In the genomic region with DNA sequence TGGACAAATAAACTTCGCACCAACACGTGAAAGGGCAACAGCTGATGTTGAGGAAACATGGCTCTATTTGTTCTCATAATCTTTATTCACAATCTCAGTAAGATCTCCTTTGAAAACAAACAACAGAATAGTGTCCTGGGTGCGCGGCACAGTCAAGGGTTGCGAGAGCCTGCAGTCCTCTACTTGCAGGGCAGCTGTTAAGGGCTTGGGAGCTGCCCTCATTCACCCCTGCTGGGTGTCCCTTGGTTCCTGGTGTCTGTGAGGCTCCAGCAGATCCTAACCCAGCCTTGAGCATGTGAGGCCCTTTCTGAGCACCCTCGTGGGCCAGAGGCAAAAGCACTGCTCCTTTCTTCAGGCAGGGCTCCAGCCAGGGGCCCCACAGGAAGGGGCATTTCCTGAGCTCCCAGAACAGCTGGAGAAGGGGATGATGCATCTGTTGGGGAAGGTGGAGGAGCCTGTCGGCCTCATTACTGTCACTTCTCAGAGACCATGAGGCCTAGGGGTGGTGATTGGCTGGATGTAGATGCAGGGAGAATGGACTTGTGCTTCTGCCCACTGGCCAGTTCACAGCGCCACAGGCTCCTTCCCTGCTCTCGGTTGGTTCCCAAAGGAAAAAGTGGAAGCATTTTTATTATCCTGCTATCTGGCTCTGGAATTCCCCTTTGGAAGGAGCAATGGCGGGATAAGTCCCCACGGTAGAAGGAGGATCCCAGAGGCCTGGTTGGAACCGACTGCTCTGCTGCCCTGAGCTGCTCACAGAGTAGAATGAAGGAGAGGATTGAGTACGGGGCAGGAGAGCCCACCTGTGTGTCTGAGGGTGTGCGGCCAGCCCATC, we compare ENCODE assay signal across 2 cellular contexts.
TF ChIP-seq lines count a peak whose summit lies in the region.

No MANE protein-coding gene starts in this region.

TF ChIP-seq in SK-N-SH, 30 proteins besides CTCF, POLR2A, EP300 and RAD21 (continued from another document):
- TF ChIP-seq, protein P1, sequence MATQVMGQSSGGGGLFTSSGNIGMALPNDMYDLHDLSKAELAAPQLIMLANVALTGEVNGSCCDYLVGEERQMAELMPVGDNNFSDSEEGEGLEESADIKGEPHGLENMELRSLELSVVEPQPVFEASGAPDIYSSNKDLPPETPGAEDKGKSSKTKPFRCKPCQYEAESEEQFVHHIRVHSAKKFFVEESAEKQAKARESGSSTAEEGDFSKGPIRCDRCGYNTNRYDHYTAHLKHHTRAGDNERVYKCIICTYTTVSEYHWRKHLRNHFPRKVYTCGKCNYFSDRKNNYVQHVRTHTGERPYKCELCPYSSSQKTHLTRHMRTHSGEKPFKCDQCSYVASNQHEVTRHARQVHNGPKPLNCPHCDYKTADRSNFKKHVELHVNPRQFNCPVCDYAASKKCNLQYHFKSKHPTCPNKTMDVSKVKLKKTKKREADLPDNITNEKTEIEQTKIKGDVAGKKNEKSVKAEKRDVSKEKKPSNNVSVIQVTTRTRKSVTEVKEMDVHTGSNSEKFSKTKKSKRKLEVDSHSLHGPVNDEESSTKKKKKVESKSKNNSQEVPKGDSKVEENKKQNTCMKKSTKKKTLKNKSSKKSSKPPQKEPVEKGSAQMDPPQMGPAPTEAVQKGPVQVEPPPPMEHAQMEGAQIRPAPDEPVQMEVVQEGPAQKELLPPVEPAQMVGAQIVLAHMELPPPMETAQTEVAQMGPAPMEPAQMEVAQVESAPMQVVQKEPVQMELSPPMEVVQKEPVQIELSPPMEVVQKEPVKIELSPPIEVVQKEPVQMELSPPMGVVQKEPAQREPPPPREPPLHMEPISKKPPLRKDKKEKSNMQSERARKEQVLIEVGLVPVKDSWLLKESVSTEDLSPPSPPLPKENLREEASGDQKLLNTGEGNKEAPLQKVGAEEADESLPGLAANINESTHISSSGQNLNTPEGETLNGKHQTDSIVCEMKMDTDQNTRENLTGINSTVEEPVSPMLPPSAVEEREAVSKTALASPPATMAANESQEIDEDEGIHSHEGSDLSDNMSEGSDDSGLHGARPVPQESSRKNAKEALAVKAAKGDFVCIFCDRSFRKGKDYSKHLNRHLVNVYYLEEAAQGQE (IDR thresholded peaks at IDR 0.05; ENCODE audit: low read depth, low read length): no peak
- TF ChIP-seq EZH2phosphoT487 (IDR thresholded peaks at IDR 0.05; ENCODE audit: borderline replicate concordance, low read depth) (no peak), JUND (IDR thresholded peaks at IDR 0.05) (no peak), SIN3A (IDR thresholded peaks at IDR 0.05; ENCODE audit: borderline replicate concordance, low read depth, low read length) (no peak), POLR2AphosphoS5 (IDR thresholded peaks at IDR 0.05; ENCODE audit: low read depth, low read length) (no peak), GATA2 (CRISPR knock-in tag; IDR thresholded peaks at IDR 0.05) (no peak), USF1 (IDR thresholded peaks at IDR 0.05; ENCODE audit: borderline replicate concordance, low read depth) (no peak)

TF ChIP-seq in SK-N-SH treated with all-trans-retinoic acid at 6 μM for 48 hours, 23 proteins besides CTCF, POLR2A, EP300 and RAD21 (continued from another document):
- TF ChIP-seq POU6F1 (CRISPR knock-in tag; IDR thresholded peaks at IDR 0.05; ENCODE audit: borderline replicate concordance, low read depth): no peak
- TF ChIP-seq ZNF70 (CRISPR knock-in tag; IDR thresholded peaks at IDR 0.05): no peak
- TF ChIP-seq, protein P2, sequence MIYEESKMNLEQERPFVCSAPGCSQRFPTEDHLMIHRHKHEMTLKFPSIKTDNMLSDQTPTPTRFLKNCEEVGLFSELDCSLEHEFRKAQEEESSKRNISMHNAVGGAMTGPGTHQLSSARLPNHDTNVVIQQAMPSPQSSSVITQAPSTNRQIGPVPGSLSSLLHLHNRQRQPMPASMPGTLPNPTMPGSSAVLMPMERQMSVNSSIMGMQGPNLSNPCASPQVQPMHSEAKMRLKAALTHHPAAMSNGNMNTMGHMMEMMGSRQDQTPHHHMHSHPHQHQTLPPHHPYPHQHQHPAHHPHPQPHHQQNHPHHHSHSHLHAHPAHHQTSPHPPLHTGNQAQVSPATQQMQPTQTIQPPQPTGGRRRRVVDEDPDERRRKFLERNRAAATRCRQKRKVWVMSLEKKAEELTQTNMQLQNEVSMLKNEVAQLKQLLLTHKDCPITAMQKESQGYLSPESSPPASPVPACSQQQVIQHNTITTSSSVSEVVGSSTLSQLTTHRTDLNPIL (CRISPR knock-in tag; IDR thresholded peaks at IDR 0.05; ENCODE audit: low read depth): no peak
- no peak for TF ChIP-seq ISL1 (CRISPR knock-in tag; IDR thresholded peaks at IDR 0.05)
- no peak for TF ChIP-seq CSRNP3 (CRISPR knock-in tag; IDR thresholded peaks at IDR 0.05)
- TF ChIP-seq CSDC2 (CRISPR knock-in tag; IDR thresholded peaks at IDR 0.05): no peak
- no peak for TF ChIP-seq SNAI2 (CRISPR knock-in tag; IDR thresholded peaks at IDR 0.05)
- no peak for TF ChIP-seq PPARA (CRISPR knock-in tag; IDR thresholded peaks at IDR 0.05; ENCODE audit: borderline replicate concordance)
- no peak for TF ChIP-seq ARNTL (CRISPR knock-in tag; IDR thresholded peaks at IDR 0.05; ENCODE audit: borderline replicate concordance, low read depth)
- no peak for TF ChIP-seq ZC3H10 (CRISPR knock-in tag; IDR thresholded peaks at IDR 0.05)
- no peak for TF ChIP-seq ZFP3 (CRISPR knock-in tag; IDR thresholded peaks at IDR 0.05)
